Comparison of ENCODE assay signal across 1 cellular context in genomic region chr4:10030946-10031662, GRCh38.
TF ChIP-seq lines count a peak whose summit lies in the region.

No MANE protein-coding gene starts in this region.

TF ChIP-seq in WTC11, 78 proteins besides CTCF, POLR2A, EP300 and RAD21 (continued from another document):
- TF ChIP-seq AFF4 (CRISPR knock-in tag; IDR thresholded peaks at IDR 0.05; ENCODE audit: borderline replicate concordance) (no peak), FOXJ3 (CRISPR knock-in tag; IDR thresholded peaks at IDR 0.05; ENCODE audit: borderline replicate concordance) (no peak), ZNF317 (CRISPR knock-in tag; IDR thresholded peaks at IDR 0.05; ENCODE audit: borderline replicate concordance, low read depth) (no peak), E2F1 (CRISPR knock-in tag; IDR thresholded peaks at IDR 0.05) (no peak), CREB1 (CRISPR knock-in tag; IDR thresholded peaks at IDR 0.05) (no peak), ZNF423 (CRISPR knock-in tag; IDR thresholded peaks at IDR 0.05) (no peak), NR3C1 (CRISPR knock-in tag; conservative IDR thresholded peaks at IDR 0.05; ENCODE audit: low read depth) (no peak), PRRX2 (CRISPR knock-in tag; IDR thresholded peaks at IDR 0.05) (no peak), HMGXB4 (CRISPR knock-in tag; IDR thresholded peaks at IDR 0.05) (no peak)
TF ChIP-seq in WTC11: peak in this region for 0.
